18 cellular contexts compared by ENCODE assay signal in the genomic region with DNA sequence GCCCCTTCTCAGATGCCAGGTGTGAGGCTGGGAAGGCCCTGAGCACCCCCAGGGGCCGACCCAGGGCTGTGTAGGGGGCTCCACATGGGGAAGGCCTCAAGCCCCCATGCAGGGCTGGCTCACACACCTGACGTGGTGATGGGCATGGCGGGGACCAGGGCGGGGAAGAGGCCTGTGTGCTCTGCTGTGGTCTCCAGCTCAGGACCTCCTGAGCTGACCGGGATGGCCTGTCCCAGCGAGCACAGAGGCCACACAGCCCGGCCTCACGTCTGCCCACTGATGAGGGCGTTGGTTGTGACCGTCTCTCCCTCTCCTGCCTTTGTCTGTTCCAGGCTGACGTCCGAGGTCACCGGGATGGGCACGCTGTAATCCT. TPM values are rescaled to one million over a fixed set of nuclear protein-coding genes. Genes with fewer than 3 reads are reported as not detected.
DNase-seq lines count a peak whose midpoint lies in the region; ATAC-seq and TF ChIP-seq lines count a peak whose summit lies in the region.
"Had no signal": no experiment of that assay in that cellular context is flagged by ENCODE, and none has a peak within 500 bp of the region (broad histone marks: within the 10 kb centered on the region; RNA-seq: fewer than 3 reads in every experiment).

No MANE protein-coding gene starts in this region.

- H4K8ac ChIP-seq in neuronal stem cell (ENCODE audit: low read depth, low read length): no peak overlapping the region

- peak overlapping the region; percentile 68 for H2AK5ac ChIP-seq in neuronal stem cell (ENCODE audit: low read depth, low read length)

- no peak overlapping the region for H3K27ac ChIP-seq in heart left ventricle
- H3K27ac ChIP-seq in Panc1 (ENCODE audit: low read length): no peak overlapping the region
- H3K27ac ChIP-seq in neuronal stem cell (replicated peaks; ENCODE audit: low read length): no peak overlapping the region
- no peak overlapping the region for H3K27ac ChIP-seq in testis
- H3K27ac ChIP-seq: HL-60 had no signal

- no peaks in the 10 kb centered on the region for H3K36me3 ChIP-seq in heart left ventricle
- H3K36me3 ChIP-seq in Panc1 (ENCODE audit: control insufficient read depth, insufficient read depth, low read length): no peaks in the 10 kb centered on the region
- no peaks in the 10 kb centered on the region for H3K36me3 ChIP-seq in neuronal stem cell (replicated peaks in 1 of 2; ENCODE audit: control insufficient read depth in 2 of 2, insufficient read depth in 2 of 2, low read length in 2 of 2)
- no peaks in the 10 kb centered on the region for H3K36me3 ChIP-seq in testis (ENCODE audit: low read depth, missing control alignments)
- H3K36me3 ChIP-seq: HAP-1 had no signal

- DNase-seq in Right ventricle myocardium superior: peak; percentile 23
- DNase-seq in heart left ventricle: no peak
- no peak for DNase-seq in Panc1 (ENCODE audit: low read depth, low spot score)
- DNase-seq in neuronal stem cell (ENCODE audit: low spot score): no peak
- DNase-seq in testis: no peak
- DNase-seq in HT-29 (ENCODE audit: low spot score): no peak
- DNase-seq: 8988T; AML-193; C1 segment of cervical spinal cord; CD4-positive, alpha-beta memory T cell; DND-41; GDM1; GOT3; HFFc6; KBM-7 had no signal

- no peak overlapping the region for H3K4ac ChIP-seq in neuronal stem cell (ENCODE audit: low read length)

- H4K91ac ChIP-seq in neuronal stem cell (ENCODE audit: low read depth, low read length, poor library complexity): no peak overlapping the region

- WGBS in heart left ventricle, 4 donors: 83 to 89% (median 87%) methylated on average over 10 to 14 of the region's 14 CpGs
- no CpG with 5 or more reads among the region's 14 CpGs for WGBS in neuronal stem cell (ENCODE audit: extremely low coverage in 2 of 2, insufficient read length in 2 of 2, insufficient replicate concordance in 1 of 2), 2 donors
- 79 to 83% methylated on average over 5 to 14 of the region's 14 CpGs for WGBS in testis, 2 donors

- no peaks in the 10 kb centered on the region for H3K27me3 ChIP-seq in heart left ventricle
- no peaks in the 10 kb centered on the region for H3K27me3 ChIP-seq in Panc1 (ENCODE audit: control insufficient read depth, insufficient read depth, low read length)
- peaks cover 0 to 9% (median 0%) of the 10 kb centered on the region in 3 experiments for H3K27me3 ChIP-seq in neuronal stem cell (ENCODE audit: control insufficient read depth in 3 of 3, insufficient read depth in 3 of 3, low read depth in 1 of 3, low read length in 3 of 3)
- no peaks in the 10 kb centered on the region for H3K27me3 ChIP-seq in testis

- H2BK5ac ChIP-seq in neuronal stem cell (ENCODE audit: low read length): no peak overlapping the region

- TF ChIP-seq CTCF in heart left ventricle (IDR thresholded peaks at IDR 0.05) (no peak), Panc1 (IDR thresholded peaks at IDR 0.05) (no peak), testis (IDR thresholded peaks at IDR 0.05) (no peak)

- H3K9me3 ChIP-seq in heart left ventricle (peaks cover 0 to 9% (median 1%) of the 10 kb centered on the region in 12 donors), Panc1 (ENCODE audit: control insufficient read depth, insufficient read depth, low read depth, low read length) (no peaks in the 10 kb centered on the region), neuronal stem cell (replicated peaks in 1 of 2; ENCODE audit: control insufficient read depth in 2 of 2, insufficient read depth in 1 of 2, low read depth in 1 of 2, low read length in 2 of 2) (peaks cover 0 to 20% of the 10 kb centered on the region in 2 donors), testis (no peaks in the 10 kb centered on the region)
- H3K9me3 ChIP-seq: HAP-1 had no signal

- TF ChIP-seq POLR2A in heart left ventricle (IDR thresholded peaks at IDR 0.05) (no peak), testis (IDR thresholded peaks at IDR 0.05) (no peak)

- intact Hi-C loops in Right ventricle myocardium superior (cut with DNase I) (no loop called here), heart left ventricle (cut with DNase I) (no loop called here), Panc1 (cut with micrococcal nuclease; ENCODE audit: unreplicated experiment) (no loop called here), testis (cut with DNase I; ENCODE audit: low total_unique reads) (no loop called here)

- no peak overlapping the region for H3K4me2 ChIP-seq in neuronal stem cell (ENCODE audit: insufficient read depth, low read length, poor library complexity, severe bottlenecking)

- peaks cover 5% of the 10 kb centered on the region for H3K79me1 ChIP-seq in neuronal stem cell (ENCODE audit: low read depth, low read length)

- H3K14ac ChIP-seq in neuronal stem cell (ENCODE audit: low read length): peak overlapping the region; percentile 71

- no peak for ATAC-seq in Right ventricle myocardium superior (ENCODE audit: poor library complexity)
- ATAC-seq in heart left ventricle: no peak
- 0 out of 2 replicates have a peak, but pooled peaks have one; percentile 18 for ATAC-seq in Panc1
- ATAC-seq in GM18520 (IDR thresholded peaks at IDR 0.05; ENCODE audit: unreplicated experiment): no peak

- no peak overlapping the region for H2BK12ac ChIP-seq in neuronal stem cell (ENCODE audit: low read length)

- H3K18ac ChIP-seq in neuronal stem cell (ENCODE audit: low read length): peak overlapping the region; percentile 64

- no peak overlapping the region for H3K9ac ChIP-seq in neuronal stem cell (ENCODE audit: low read depth, low read length, poor library complexity)

- H2BK120ac ChIP-seq in neuronal stem cell (ENCODE audit: low read depth, low read length): no peak overlapping the region

- CTCF ChIA-PET in Panc1 (lab: Charles Lee): no interaction called here

- H2AFZ ChIP-seq in neuronal stem cell (ENCODE audit: low read length): no peak overlapping the region

- BruUV-seq in Panc1 (replicated peaks; lab: Mats Ljungman, UMichigan): no TSS peak

- peak overlapping the region; percentile 24 for H2BK15ac ChIP-seq in neuronal stem cell (ENCODE audit: low read length)

- in situ Hi-C loops in Panc1 (cut with HindIII; ENCODE audit: low pct_unique_long_range_greater_than_20kb, low sequenced_read_pairs): no loop called here

- H3K4me3 ChIP-seq in heart left ventricle: no peak overlapping the region
- H3K4me3 ChIP-seq in Panc1 (ENCODE audit: low read depth in 2 of 2, low read length in 2 of 2): no peak overlapping the region
- no peak overlapping the region for H3K4me3 ChIP-seq in neuronal stem cell (ENCODE audit: low read length in 2 of 2)
- no peak overlapping the region for H3K4me3 ChIP-seq in testis
- H3K4me3 ChIP-seq: HAP-1 had no signal

- H3K23ac ChIP-seq in neuronal stem cell (ENCODE audit: low read depth, low read length, poor library complexity): no peak overlapping the region

- H3K4me1 ChIP-seq in heart left ventricle: no peaks in the 10 kb centered on the region
- H3K4me1 ChIP-seq in Panc1 (ENCODE audit: control insufficient read depth, insufficient read depth, low read length): no peaks in the 10 kb centered on the region
- no peaks in the 10 kb centered on the region for H3K4me1 ChIP-seq in neuronal stem cell (ENCODE audit: control insufficient read depth in 2 of 2, insufficient read depth in 1 of 2, low read depth in 1 of 2, low read length in 2 of 2)
- no peaks in the 10 kb centered on the region for H3K4me1 ChIP-seq in testis
- H3K4me1 ChIP-seq: HAP-1 had no signal

- POLR2A ChIA-PET in Panc1 (lab: Charles Lee): no interaction called here

RNA-seq across cellular contexts. Expression of gene COL6A1, which starts 40.2 kb away (rescaled TPM):
- total RNA-seq in Right ventricle myocardium superior (173 TPM), heart left ventricle (100 to 1,000 TPM in 8 of 9 donors, 10 to 100 TPM in 1; 92.4 to 385 (median 143) TPM), Panc1 (2021; ENCODE audit: unreplicated experiment) (34.2 TPM), testis (100 to 1,000 TPM; 166 to 178 TPM)
- polyA plus RNA-seq in heart left ventricle (100 to 1,000 TPM; 149 to 157 TPM), testis (ENCODE audit: insufficient read depth, low read depth, low replicate concordance) (197 TPM)
- polyA plus RNA-seq in Panc1 (2012; ENCODE audit: insufficient read length): 36.0 TPM
- polyA plus RNA-seq in neuronal stem cell (2013, experiment 1 of 2): 54.3 TPM
- polyA plus RNA-seq in neuronal stem cell (2013, experiment 2 of 2): 53.4 TPM
- total RNA-seq in HT-29 (2014; rRNA removed; shearing (Covaris generic)): 1.1 and 4.4 TPM in 2 replicates
